Comparison of ENCODE assay signal across 15 cellular contexts in genomic region chr1:13585996-13586395, GRCh38. TPM values are rescaled to one million over a fixed set of nuclear protein-coding genes. Genes with fewer than 3 reads are reported as not detected.
DNase-seq lines count a peak whose midpoint lies in the region; ATAC-seq and TF ChIP-seq lines count a peak whose summit lies in the region.
"Had no signal": no experiment of that assay in that cellular context is flagged by ENCODE, and none has a peak within 500 bp of the region (broad histone marks: within the 10 kb centered on the region; RNA-seq: fewer than 3 reads in every experiment).

No MANE protein-coding gene starts in this region.

- TF ChIP-seq POLR2A in GM18505 (IDR thresholded peaks at IDR 0.05; ENCODE audit: borderline replicate concordance, extremely low read depth, insufficient read depth, insufficient read length) = no peak

- H3K27me3 ChIP-seq in A673 (replicated peaks; ENCODE audit: insufficient read depth, low read depth, low read length, poor library complexity) = peaks cover 5% of the 10 kb centered on the region
- peaks cover 18% of the 10 kb centered on the region for H3K27me3 ChIP-seq in adipocyte (replicated peaks; ENCODE audit: control insufficient read depth, insufficient read depth, low read length)
- H3K27me3 ChIP-seq in foreskin keratinocyte = no peaks in the 10 kb centered on the region
- peaks cover 0 to 15% (median 0%) of the 10 kb centered on the region in 3 donors for H3K27me3 ChIP-seq in psoas muscle (ENCODE audit: insufficient read depth in 3 of 3, low read length in 2 of 3)

- H3K36me3 ChIP-seq in A673 (ENCODE audit: insufficient read depth, low read length, poor library complexity, severe bottlenecking) (no peaks in the 10 kb centered on the region), adipocyte (ENCODE audit: control insufficient read depth, insufficient read depth, low read length, severe bottlenecking) (no peaks in the 10 kb centered on the region), psoas muscle (ENCODE audit: insufficient read depth in 1 of 2, low read depth in 1 of 2) (no peaks in the 10 kb centered on the region)

- BruUV-seq in A673 (replicated peaks; lab: Mats Ljungman, UMichigan) = no TSS peak

- intact Hi-C loops in A673 (cut with micrococcal nuclease; ENCODE audit: unreplicated experiment) (no loop called here), psoas muscle (cut with DNase I) (no loop called here)

- 60 to 64% (median 62%) methylated on average over 7 of the region's 7 CpGs for WGBS in psoas muscle, 3 donors

- H3K27ac ChIP-seq in A673 (ENCODE audit: low read depth, low read length, poor library complexity, severe bottlenecking) = peak overlapping the region; percentile 51
- peak overlapping the region; percentile 75 for H3K27ac ChIP-seq in foreskin keratinocyte
- H3K27ac ChIP-seq in psoas muscle = peak overlapping the region; percentile 17
- H3K27ac ChIP-seq: body of pancreas, SK-N-MC had no signal

- H3K4me3 ChIP-seq in A673 (ENCODE audit: low read depth, low read length, poor library complexity, severe bottlenecking) = peak overlapping the region; percentile 3
- H3K4me3 ChIP-seq in adipocyte (ENCODE audit: low read length) = peak overlapping the region; percentile 0
- H3K4me3 ChIP-seq in psoas muscle = no peak overlapping the region
- H3K4me3 ChIP-seq: body of pancreas, SK-N-MC had no signal

- TF ChIP-seq CTCF in A673 (conservative IDR thresholded peaks at IDR 0.05; ENCODE audit: low read depth, low read length) (no peak), foreskin keratinocyte (conservative IDR thresholded peaks at IDR 0.05) (no peak), psoas muscle (IDR thresholded peaks at IDR 0.05) (no peak)

- CTCF ChIA-PET in A673 (lab: Charles Lee) = no interaction called here

- DNase-seq in A673 (ENCODE audit: low spot score) (no peak), adipocyte (ENCODE audit: low read depth) (no peak), foreskin keratinocyte (peak in 1 of 2 donors; percentile 47), psoas muscle (no peak), NCI-H1105 treated with DMSO at 0.1 percent for 48 hours (lab: John Stamatoyannopoulos, UW) (no peak), NCI-H526 (lab: John Stamatoyannopoulos, UW) (no peak)
- no peak for DNase-seq in stimulated activated CD4-positive, alpha-beta T cell treated with anti-CD3 and anti-CD28 coated beads, Interleukin-1b, Interleukin-23, amount 100 ng/mL, for 48 hours
- DNase-seq: activated effector memory CD4-positive, alpha-beta T cell treated with Interleukin-2 at 50 U/mL for 16 hours; body of pancreas; NCI-H1048; NCI-H2171 treated with DMSO at 0.1 percent for 48 hours had no signal

- peak overlapping the region; percentile 46 for H3K9ac ChIP-seq in adipocyte (ENCODE audit: low read length)

- H3K9me3 ChIP-seq in A673 (ENCODE audit: low read depth, low read length, poor library complexity, severe bottlenecking) (no peaks in the 10 kb centered on the region), adipocyte (ENCODE audit: control insufficient read depth, low read length) (no peaks in the 10 kb centered on the region), psoas muscle (no peaks in the 10 kb centered on the region)
- H3K9me3 ChIP-seq: body of pancreas had no signal

- ATAC-seq in foreskin keratinocyte = no peak
- no peak for ATAC-seq in psoas muscle
- no peak for ATAC-seq in GM18505 (IDR thresholded peaks at IDR 0.05; ENCODE audit: unreplicated experiment)
- ATAC-seq: body of pancreas had no signal

- POLR2A ChIA-PET in A673 (lab: Charles Lee; ENCODE audit: low non-redundant PET) = no interaction called here

- peaks cover 24% of the 10 kb centered on the region for H3K4me1 ChIP-seq in A673 (ENCODE audit: insufficient read depth, low read length, poor library complexity, severe bottlenecking)
- peaks cover 22% of the 10 kb centered on the region for H3K4me1 ChIP-seq in adipocyte (ENCODE audit: control insufficient read depth, insufficient read depth, low read length)
- peaks cover 39% of the 10 kb centered on the region for H3K4me1 ChIP-seq in foreskin keratinocyte
- no peaks in the 10 kb centered on the region for H3K4me1 ChIP-seq in psoas muscle

RNA-seq across cellular contexts. Expression of gene PDPN, which starts 2.4 kb away (rescaled TPM):
- 25.7 and 30.2 TPM in 2 replicates for total RNA-seq in A673 (2021)
- 65.2 and 72.6 TPM in 2 replicates for total RNA-seq in foreskin keratinocyte
- polyA plus RNA-seq in foreskin keratinocyte = 63.9 and 66.5 TPM in 2 replicates
- 10 to 100 TPM; 22.4 to 33.8 (median 28.7) TPM for total RNA-seq in psoas muscle
- 10 to 100 TPM; 17.2 to 38.4 (median 18.6) TPM for polyA plus RNA-seq in psoas muscle
- total RNA-seq: A172, endothelial cell of umbilical vein had no signal
- polyA plus RNA-seq: endothelial cell of umbilical vein had no signal

Comparison
In these comparisons a context has a peak if more than half of its experiments do, and no peak if none do; other contexts are left out.
1. H3K27ac ChIP-seq: peak in every context shown above with its lines; median percentile 75 in foreskin keratinocyte; 51 in A673; 17 in psoas muscle.